In genomic region chr7:115435178-115435577, GRCh38 we compare ENCODE assay signal across 16 cellular contexts.
DNase-seq lines count a peak whose midpoint lies in the region; ATAC-seq, FAIRE-seq and TF ChIP-seq lines count a peak whose summit lies in the region.
"Had no signal": no experiment of that assay in that cellular context is flagged by ENCODE, and none has a peak within 500 bp of the region (broad histone marks: within the 10 kb centered on the region; RNA-seq: fewer than 3 reads in every experiment).

No MANE protein-coding gene starts in this region.

- no peaks in the 10 kb centered on the region for H3K27me3 ChIP-seq in vagina
- H3K27me3 ChIP-seq: right lobe of liver had no signal

- H3K9me3 Mint-ChIP-seq in stimulated activated memory B cell treated with anti-CD40 and anti-IgM and Interleukin-4, amounts not matched to agents 10 μg/mL and 1 μg/mL and 100 μg/mL, for 72 hours: no peaks in the 10 kb centered on the region

- H3K9me3 ChIP-seq in vagina: no peaks in the 10 kb centered on the region
- H3K9me3 ChIP-seq: right lobe of liver had no signal

- TF ChIP-seq POLR2A in vagina (IDR thresholded peaks at IDR 0.05): no peak

- no peaks in the 10 kb centered on the region for H3K36me3 Mint-ChIP-seq in stimulated activated memory B cell treated with anti-CD40 and anti-IgM and Interleukin-4, amounts not matched to agents 10 μg/mL and 1 μg/mL and 100 μg/mL, for 72 hours

- DNase-seq in RPMI8226 (no peak), vagina (ENCODE audit: extremely low spot score in 2 of 2) (no peak), dedifferentiated amniotic fluid mesenchymal stem cell (ENCODE audit: extremely low spot score) (no peak), RCC 7860 (ENCODE audit: low spot score) (no peak)
- DNase-seq: activated T-cell treated with anti-CD3 and anti-CD28 coated beads, Interleukin-2, amount 50 U/mL, for 4 hours; anterior cingulate cortex; dorsolateral prefrontal cortex; islet precursor cell; NCI-H2227 treated with DMSO at 0.1 percent for 48 hours; right lobe of liver; WERI-Rb-1 had no signal

- intact Hi-C loops in vagina (cut with DNase I): no loop called here

- H3K4me3 ChIP-seq in vagina: no peak overlapping the region
- H3K4me3 ChIP-seq: dorsolateral prefrontal cortex, right lobe of liver had no signal

- no peak overlapping the region for H3K27ac Mint-ChIP-seq in stimulated activated memory B cell treated with anti-CD40 and anti-IgM and Interleukin-4, amounts not matched to agents 10 μg/mL and 1 μg/mL and 100 μg/mL, for 72 hours

- ATAC-seq in GM19043 (IDR thresholded peaks at IDR 0.05; ENCODE audit: low read depth, unreplicated experiment): peak; percentile 86
- peak; percentile 94 for ATAC-seq in GM21825 (IDR thresholded peaks at IDR 0.05; ENCODE audit: unreplicated experiment)
- ATAC-seq in HG03135 (IDR thresholded peaks at IDR 0.05; ENCODE audit: unreplicated experiment): peak; percentile 96
- peak; percentile 89 for ATAC-seq in stimulated activated memory B cell treated with anti-CD40 and anti-IgM and Interleukin-4, amounts not matched to agents 10 μg/mL and 1 μg/mL and 100 μg/mL, for 72 hours
- ATAC-seq: activated T-cell treated with anti-CD3 and anti-CD28 coated beads, Interleukin-2, amount 50 U/mL, for 4 hours; right lobe of liver had no signal

- no peak for TF ChIP-seq CTCF in vagina (IDR thresholded peaks at IDR 0.05)

- no peak for FAIRE-seq in RCC 7860 (lab: Jason Lieb, UNC)

- H3K27ac ChIP-seq in vagina: no peak overlapping the region
- H3K27ac ChIP-seq: dorsolateral prefrontal cortex, HL-60, right lobe of liver, WERI-Rb-1 had no signal

- H3K4me1 ChIP-seq in vagina: no peaks in the 10 kb centered on the region
- H3K4me1 ChIP-seq: right lobe of liver had no signal

- no peaks in the 10 kb centered on the region for H3K36me3 ChIP-seq in vagina
- H3K36me3 ChIP-seq: right lobe of liver, WERI-Rb-1 had no signal

- H3K27me3 Mint-ChIP-seq in stimulated activated memory B cell treated with anti-CD40 and anti-IgM and Interleukin-4, amounts not matched to agents 10 μg/mL and 1 μg/mL and 100 μg/mL, for 72 hours: no peaks in the 10 kb centered on the region

- peak overlapping the region; percentile 30 for H3K4me3 Mint-ChIP-seq in stimulated activated memory B cell treated with anti-CD40 and anti-IgM and Interleukin-4, amounts not matched to agents 10 μg/mL and 1 μg/mL and 100 μg/mL, for 72 hours
- H3K4me3 Mint-ChIP-seq: activated T-cell treated with anti-CD3 and anti-CD28 coated beads, Interleukin-2, amount 50 U/mL, for 4 hours had no signal

- peaks cover 24% of the 10 kb centered on the region for H3K4me1 Mint-ChIP-seq in stimulated activated memory B cell treated with anti-CD40 and anti-IgM and Interleukin-4, amounts not matched to agents 10 μg/mL and 1 μg/mL and 100 μg/mL, for 72 hours
